14 cellular contexts compared by ENCODE assay signal in the genomic region with DNA sequence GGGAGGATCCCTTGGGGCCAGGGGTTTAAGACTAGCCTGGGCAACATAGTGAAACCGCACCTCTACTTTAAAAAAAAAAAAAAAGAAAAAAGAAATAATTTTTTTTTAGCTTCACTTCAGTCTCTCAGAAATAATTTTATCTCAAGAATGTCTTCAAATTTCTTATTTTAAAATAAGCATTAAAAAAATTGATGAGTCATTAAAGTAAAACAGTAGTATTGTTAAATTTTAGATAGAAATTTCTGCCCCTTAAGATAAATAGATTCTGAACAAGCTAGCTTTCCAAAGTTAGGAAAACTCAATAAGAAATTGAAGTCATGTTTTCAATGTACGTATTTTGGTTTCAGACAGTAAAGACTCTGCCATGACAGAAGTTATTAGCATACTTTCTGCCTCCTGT. TPM values are rescaled to one million over a fixed set of nuclear protein-coding genes. Genes with fewer than 3 reads are reported as not detected.
DNase-seq lines count a peak whose midpoint lies in the region; ATAC-seq lines count a peak whose summit lies in the region.
"Had no signal": no experiment of that assay in that cellular context is flagged by ENCODE, and none has a peak within 500 bp of the region (broad histone marks: within the 10 kb centered on the region; RNA-seq: fewer than 3 reads in every experiment).

No MANE protein-coding gene starts in this region.

- H3K79me2 ChIP-seq in ACC112 (ENCODE audit: control insufficient read depth, insufficient read depth, low read length, unreplicated experiment): peaks cover 19% of the 10 kb centered on the region

- H3K9me3 Mint-ChIP-seq in activated CD4-positive, alpha-beta memory T cell treated with anti-CD3 and anti-CD28 coated beads for 36 hours: no peaks in the 10 kb centered on the region
- no peaks in the 10 kb centered on the region for H3K9me3 Mint-ChIP-seq in activated CD4-positive, alpha-beta memory T cell treated with anti-CD3 and anti-CD28 coated beads, Interleukin-2, amount 10 ng/mL, durations not matched to agents 7 days and 5 days
- H3K9me3 Mint-ChIP-seq in activated naive CD8-positive, alpha-beta T cell treated with anti-CD3 and anti-CD28 coated beads, Interleukin-2, amount 10 ng/mL, durations not matched to agents 7 days and 5 days: no peaks in the 10 kb centered on the region
- H3K9me3 Mint-ChIP-seq: CD8-positive, alpha-beta T cell had no signal

- POLR2A ChIA-PET in activated CD4-positive, alpha-beta memory T cell treated with anti-CD3 and anti-CD28 coated beads for 36 hours (lab: Charles Lee): no interaction called here
- POLR2A ChIA-PET in activated CD4-positive, alpha-beta memory T cell treated with anti-CD3 and anti-CD28 coated beads, Interleukin-2, amount 10 ng/mL, durations not matched to agents 7 days and 5 days (lab: Charles Lee): interaction anchor here (10.7 kb wide), 1 partner anchor 9 kb away, joined by 103 read pairs; a partner anchor contains a TSS
- POLR2A ChIA-PET in activated naive CD8-positive, alpha-beta T cell treated with anti-CD3 and anti-CD28 coated beads, Interleukin-2, amount 10 ng/mL, durations not matched to agents 7 days and 5 days (lab: Charles Lee): interaction anchor here (2.2 kb wide), 1 partner anchor 10 kb away, joined by 10 read pairs; a partner anchor contains a TSS

- H3K36me3 Mint-ChIP-seq in activated CD4-positive, alpha-beta memory T cell treated with anti-CD3 and anti-CD28 coated beads for 36 hours: peaks cover 79% of the 10 kb centered on the region
- peaks cover 90% of the 10 kb centered on the region for H3K36me3 Mint-ChIP-seq in activated CD4-positive, alpha-beta memory T cell treated with anti-CD3 and anti-CD28 coated beads, Interleukin-2, amount 10 ng/mL, durations not matched to agents 7 days and 5 days (ENCODE audit: low read depth)
- peaks cover 64% of the 10 kb centered on the region for H3K36me3 Mint-ChIP-seq in activated naive CD8-positive, alpha-beta T cell treated with anti-CD3 and anti-CD28 coated beads, Interleukin-2, amount 10 ng/mL, durations not matched to agents 7 days and 5 days

- CTCF ChIA-PET in activated CD4-positive, alpha-beta memory T cell treated with anti-CD3 and anti-CD28 coated beads for 36 hours (lab: Charles Lee): interaction anchor here (1.0 to 2.2 kb wide), 3 partner anchors 17 to 71 kb away, joined by 3 to 6 read pairs (median 3); no protein-coding TSS in a partner anchor
- CTCF ChIA-PET in activated CD4-positive, alpha-beta memory T cell treated with anti-CD3 and anti-CD28 coated beads, Interleukin-2, amount 10 ng/mL, durations not matched to agents 7 days and 5 days (lab: Charles Lee): interaction anchor here (1.3 to 1.7 kb wide), 2 partner anchors 10 to 17 kb away, joined by 4 to 5 read pairs; a partner anchor contains a TSS

- no peaks in the 10 kb centered on the region for H3K27me3 Mint-ChIP-seq in activated CD4-positive, alpha-beta memory T cell treated with anti-CD3 and anti-CD28 coated beads for 36 hours
- H3K27me3 Mint-ChIP-seq in activated CD4-positive, alpha-beta memory T cell treated with anti-CD3 and anti-CD28 coated beads, Interleukin-2, amount 10 ng/mL, durations not matched to agents 7 days and 5 days: no peaks in the 10 kb centered on the region
- no peaks in the 10 kb centered on the region for H3K27me3 Mint-ChIP-seq in activated naive CD8-positive, alpha-beta T cell treated with anti-CD3 and anti-CD28 coated beads, Interleukin-2, amount 10 ng/mL, durations not matched to agents 7 days and 5 days

- H2AFZ ChIP-seq in ACC112 (ENCODE audit: low read length, unreplicated experiment): no peak overlapping the region

- no peak overlapping the region for H3K4me3 Mint-ChIP-seq in activated CD4-positive, alpha-beta memory T cell treated with anti-CD3 and anti-CD28 coated beads for 36 hours
- no peak overlapping the region for H3K4me3 Mint-ChIP-seq in activated CD4-positive, alpha-beta memory T cell treated with anti-CD3 and anti-CD28 coated beads, Interleukin-2, amount 10 ng/mL, durations not matched to agents 7 days and 5 days
- H3K4me3 Mint-ChIP-seq in activated naive CD8-positive, alpha-beta T cell treated with anti-CD3 and anti-CD28 coated beads, Interleukin-2, amount 10 ng/mL, durations not matched to agents 7 days and 5 days: no peak overlapping the region
- H3K4me3 Mint-ChIP-seq: CD8-positive, alpha-beta T cell had no signal

- no peak for ATAC-seq in activated naive CD8-positive, alpha-beta T cell treated with anti-CD3 and anti-CD28 coated beads, Interleukin-2, amount 10 ng/mL, durations not matched to agents 7 days and 5 days (ENCODE audit: low read depth)
- no peak for ATAC-seq in GM18519 (IDR thresholded peaks at IDR 0.05; ENCODE audit: low FRiP score, unreplicated experiment)
- ATAC-seq in GM19455 (IDR thresholded peaks at IDR 0.05; ENCODE audit: unreplicated experiment): no peak
- ATAC-seq: CD8-positive, alpha-beta T cell had no signal

- peak overlapping the region; percentile 27; the same call in 1 of the 2 replicates for H3K27ac ChIP-seq in ACC112 (ENCODE audit: low read depth, low read length)
- H3K27ac ChIP-seq in SK-N-MC: peak overlapping the region; percentile 3; the same call in 1 of the 2 replicates
- H3K27ac ChIP-seq: BLaER1 had no signal

- DNase-seq in activated CD4-positive, alpha-beta memory T cell treated with anti-CD3 and anti-CD28 coated beads for 36 hours: no peak
- no peak for DNase-seq in activated CD4-positive, alpha-beta memory T cell treated with anti-CD3 and anti-CD28 coated beads, Interleukin-2, amount 10 ng/mL, durations not matched to agents 7 days and 5 days
- no peak for DNase-seq in SK-N-MC (ENCODE audit: low read depth, low spot score)
- no peak for DNase-seq in activated naive CD8-positive, alpha-beta T cell treated with anti-CD3 and anti-CD28 coated beads, Interleukin-2, amount 10 ng/mL, durations not matched to agents 7 days and 5 days
- DNase-seq in MV-4-11 (lab: John Stamatoyannopoulos, UW): no peak
- DNase-seq: 8988T; CD8-positive, alpha-beta T cell; NCI-H187 treated with DMSO at 0.1 percent for 48 hours; NCI-H446 had no signal

- no peaks in the 10 kb centered on the region for H3K27me3 ChIP-seq in ACC112 (ENCODE audit: insufficient read depth, low read length)
- H3K27me3 ChIP-seq: BLaER1 had no signal

- H3K4me1 Mint-ChIP-seq in activated CD4-positive, alpha-beta memory T cell treated with anti-CD3 and anti-CD28 coated beads for 36 hours (ENCODE audit: low read depth): peaks cover 68% of the 10 kb centered on the region
- H3K4me1 Mint-ChIP-seq in activated CD4-positive, alpha-beta memory T cell treated with anti-CD3 and anti-CD28 coated beads, Interleukin-2, amount 10 ng/mL, durations not matched to agents 7 days and 5 days: peaks cover 39% of the 10 kb centered on the region
- peaks cover 34% of the 10 kb centered on the region for H3K4me1 Mint-ChIP-seq in activated naive CD8-positive, alpha-beta T cell treated with anti-CD3 and anti-CD28 coated beads, Interleukin-2, amount 10 ng/mL, durations not matched to agents 7 days and 5 days

- H3K4me3 ChIP-seq in ACC112 (ENCODE audit: low read depth, low read length): no peak overlapping the region
- H3K4me3 ChIP-seq in SK-N-MC: no peak overlapping the region
- H3K4me3 ChIP-seq: BLaER1 had no signal

- H3K27ac Mint-ChIP-seq in activated CD4-positive, alpha-beta memory T cell treated with anti-CD3 and anti-CD28 coated beads for 36 hours: peak overlapping the region; percentile 42
- no peak overlapping the region for H3K27ac Mint-ChIP-seq in activated CD4-positive, alpha-beta memory T cell treated with anti-CD3 and anti-CD28 coated beads, Interleukin-2, amount 10 ng/mL, durations not matched to agents 7 days and 5 days
- H3K27ac Mint-ChIP-seq in activated naive CD8-positive, alpha-beta T cell treated with anti-CD3 and anti-CD28 coated beads, Interleukin-2, amount 10 ng/mL, durations not matched to agents 7 days and 5 days: peak overlapping the region; percentile 60

- H3K9ac ChIP-seq in SK-N-MC (ENCODE audit: insufficient read length): no peak overlapping the region
- H3K9ac ChIP-seq: BLaER1 had no signal

- H3K4me1 ChIP-seq in ACC112 (ENCODE audit: control insufficient read depth, insufficient read depth, low read length, unreplicated experiment): no peaks in the 10 kb centered on the region

- H3K9me3 ChIP-seq in SK-N-MC (ENCODE audit: low read depth, low read length): no peaks in the 10 kb centered on the region
- H3K9me3 ChIP-seq: BLaER1 had no signal

- intact Hi-C loops in activated CD4-positive, alpha-beta memory T cell treated with anti-CD3 and anti-CD28 coated beads for 36 hours (cut with micrococcal nuclease): no loop called here

- H3K36me3 ChIP-seq in ACC112 (ENCODE audit: insufficient read depth, low read length) (peaks cover 45% of the 10 kb centered on the region), SK-N-MC (ENCODE audit: insufficient read depth, low read length) (peaks cover 94% of the 10 kb centered on the region)

RNA-seq across cellular contexts. Expression of a gene that starts 7.7 kb away (rescaled TPM):
- 10 to 100 TPM; 82.0 to 84.1 TPM for total RNA-seq in activated CD4-positive, alpha-beta memory T cell treated with anti-CD3 and anti-CD28 coated beads for 36 hours
- 10 to 100 TPM; 86.4 to 95.0 TPM for total RNA-seq in activated CD4-positive, alpha-beta memory T cell treated with anti-CD3 and anti-CD28 coated beads, Interleukin-2, amount 10 ng/mL, durations not matched to agents 7 days and 5 days
- 100 to 1,000 TPM; 138 to 162 TPM for total RNA-seq in activated naive CD8-positive, alpha-beta T cell treated with anti-CD3 and anti-CD28 coated beads, Interleukin-2, amount 10 ng/mL, durations not matched to agents 7 days and 5 days

RNA-seq across cellular contexts. Expression of a gene that starts 10.2 kb away (rescaled TPM):
- total RNA-seq in activated CD4-positive, alpha-beta memory T cell treated with anti-CD3 and anti-CD28 coated beads for 36 hours: 100 to 1,000 TPM; 271 to 274 TPM
- total RNA-seq in activated CD4-positive, alpha-beta memory T cell treated with anti-CD3 and anti-CD28 coated beads, Interleukin-2, amount 10 ng/mL, durations not matched to agents 7 days and 5 days: 100 to 1,000 TPM; 230 to 241 TPM
- 100 to 1,000 TPM; 231 to 246 TPM for total RNA-seq in activated naive CD8-positive, alpha-beta T cell treated with anti-CD3 and anti-CD28 coated beads, Interleukin-2, amount 10 ng/mL, durations not matched to agents 7 days and 5 days

RNA-seq across cellular contexts. Expression of a gene that starts 13.4 kb away (rescaled TPM):
- total RNA-seq in activated CD4-positive, alpha-beta memory T cell treated with anti-CD3 and anti-CD28 coated beads for 36 hours: not detected
- total RNA-seq in activated CD4-positive, alpha-beta memory T cell treated with anti-CD3 and anti-CD28 coated beads, Interleukin-2, amount 10 ng/mL, durations not matched to agents 7 days and 5 days: not detected
- total RNA-seq in activated naive CD8-positive, alpha-beta T cell treated with anti-CD3 and anti-CD28 coated beads, Interleukin-2, amount 10 ng/mL, durations not matched to agents 7 days and 5 days: under 1 TPM; 0.14 to 0.44 TPM
- total RNA-seq: CD8-positive, alpha-beta T cell had no signal

RNA-seq across cellular contexts. Expression of a gene that starts 36.1 kb away (rescaled TPM):
- total RNA-seq in activated CD4-positive, alpha-beta memory T cell treated with anti-CD3 and anti-CD28 coated beads for 36 hours: not detected
- total RNA-seq in activated CD4-positive, alpha-beta memory T cell treated with anti-CD3 and anti-CD28 coated beads, Interleukin-2, amount 10 ng/mL, durations not matched to agents 7 days and 5 days: under 1 TPM; 0.33 to 0.58 TPM
- total RNA-seq in activated naive CD8-positive, alpha-beta T cell treated with anti-CD3 and anti-CD28 coated beads, Interleukin-2, amount 10 ng/mL, durations not matched to agents 7 days and 5 days: not detected
- total RNA-seq: CD8-positive, alpha-beta T cell; H1 had no signal

RNA-seq across cellular contexts. Expression of a gene that starts 50.6 kb away (rescaled TPM):
- not detected for total RNA-seq in activated CD4-positive, alpha-beta memory T cell treated with anti-CD3 and anti-CD28 coated beads for 36 hours
- total RNA-seq in activated CD4-positive, alpha-beta memory T cell treated with anti-CD3 and anti-CD28 coated beads, Interleukin-2, amount 10 ng/mL, durations not matched to agents 7 days and 5 days: under 1 TPM; 0.30 to 0.65 TPM
- total RNA-seq in activated naive CD8-positive, alpha-beta T cell treated with anti-CD3 and anti-CD28 coated beads, Interleukin-2, amount 10 ng/mL, durations not matched to agents 7 days and 5 days: not detected
- total RNA-seq: CD8-positive, alpha-beta T cell had no signal
